ENCODE assay signal across 11 cellular contexts in genomic region chr14:94077111-94077821, GRCh38. TPM values are rescaled to one million over a fixed set of nuclear protein-coding genes. Genes with fewer than 3 reads are reported as not detected.
DNase-seq lines count a peak whose midpoint lies in the region; FAIRE-seq and TF ChIP-seq lines count a peak whose summit lies in the region.
"Had no signal": no experiment of that assay in that cellular context is flagged by ENCODE, and none has a peak within 500 bp of the region (broad histone marks: within the 10 kb centered on the region; RNA-seq: fewer than 3 reads in every experiment).

No MANE protein-coding gene starts in this region.

- TF ChIP-seq EP300 in stomach (IDR thresholded peaks at IDR 0.05), result no peak

- no peaks in the 10 kb centered on the region for H3K27me3 Mint-ChIP-seq in activated CD4-positive, alpha-beta T cell treated with anti-CD3 and anti-CD28 coated beads, Interleukin-2, amount 10 ng/mL, durations not matched to agents 7 days and 5 days
- no peaks in the 10 kb centered on the region for H3K27me3 Mint-ChIP-seq in activated T-helper 2 cell treated with anti-CD3 and anti-CD28 coated beads, Interferon-gamma antibody, Interleukin-2, Interleukin-4, amounts not matched to agents 10 μg/mL and 5 μg/mL and 100 μg/mL, durations not matched to agents 14 hours and 24 hours and 36 hours (ENCODE audit: low read depth)

- H3K4me3 Mint-ChIP-seq in activated CD4-positive, alpha-beta T cell treated with anti-CD3 and anti-CD28 coated beads, Interleukin-2, amount 10 ng/mL, durations not matched to agents 7 days and 5 days, result peak overlapping the region; percentile 13
- peak overlapping the region; percentile 51 for H3K4me3 Mint-ChIP-seq in activated T-helper 2 cell treated with anti-CD3 and anti-CD28 coated beads, Interferon-gamma antibody, Interleukin-2, Interleukin-4, amounts not matched to agents 10 μg/mL and 5 μg/mL and 100 μg/mL, durations not matched to agents 14 hours and 24 hours and 36 hours (ENCODE audit: low read depth)

- POLR2A ChIA-PET in activated CD4-positive, alpha-beta T cell treated with anti-CD3 and anti-CD28 coated beads, Interleukin-2, amount 10 ng/mL, durations not matched to agents 7 days and 5 days (lab: Charles Lee), result no interaction called here

- peaks cover 60% of the 10 kb centered on the region for H3K36me3 Mint-ChIP-seq in activated CD4-positive, alpha-beta T cell treated with anti-CD3 and anti-CD28 coated beads, Interleukin-2, amount 10 ng/mL, durations not matched to agents 7 days and 5 days (ENCODE audit: low read depth)
- H3K36me3 Mint-ChIP-seq in activated T-helper 2 cell treated with anti-CD3 and anti-CD28 coated beads, Interferon-gamma antibody, Interleukin-2, Interleukin-4, amounts not matched to agents 10 μg/mL and 5 μg/mL and 100 μg/mL, durations not matched to agents 14 hours and 24 hours and 36 hours (ENCODE audit: low read depth), result peaks cover 77% of the 10 kb centered on the region

- TF ChIP-seq CTCF in keratinocyte (optimal IDR thresholded peaks at IDR 0.05 in 1 of 3, IDR thresholded peaks at IDR 0.05 in 1 of 3, conservative IDR thresholded peaks at IDR 0.05 in 1 of 3; ENCODE audit: extremely low read depth in 1 of 3, insufficient read depth in 2 of 3, low read length in 3 of 3) (no peak), stomach (IDR thresholded peaks at IDR 0.05) (no peak)

- DNase-seq in activated CD4-positive, alpha-beta T cell treated with anti-CD3 and anti-CD28 coated beads, Interleukin-2, amount 10 ng/mL, durations not matched to agents 7 days and 5 days, result no peak
- no peak for DNase-seq in activated CD4-positive, alpha-beta T cell treated with anti-CD3 and anti-CD28 coated beads for 1 hour
- DNase-seq in activated T-helper 2 cell treated with anti-CD3 and anti-CD28 coated beads, Interferon-gamma antibody, Interleukin-2, Interleukin-4, amounts not matched to agents 10 μg/mL and 5 μg/mL and 100 μg/mL, durations not matched to agents 14 hours and 24 hours and 36 hours (ENCODE audit: low spot score), result no peak
- DNase-seq in keratinocyte (ENCODE audit: low read depth, low spot score) (no peak), stomach (no peak), SKM-1 treated with dmso at 0.1 percent for 144 hours (lab: John Stamatoyannopoulos, UW; ENCODE audit: unreplicated experiment) (no peak), HK-2 (ENCODE audit: unreplicated experiment) (no peak), HT-29 (ENCODE audit: low spot score) (no peak)
- DNase-seq: cortex of kidney, uterus had no signal

- TF ChIP-seq POLR2A in stomach (IDR thresholded peaks at IDR 0.05), result no peak

- intact Hi-C loops in activated T-helper 2 cell treated with anti-CD3 and anti-CD28 coated beads, Interferon-gamma antibody, Interleukin-2, Interleukin-4, amounts not matched to agents 10 μg/mL and 5 μg/mL and 100 μg/mL, durations not matched to agents 14 hours and 24 hours and 36 hours (cut with micrococcal nuclease), result no loop called here
- intact Hi-C loops in stomach (cut with DNase I; ENCODE audit: low total_unique reads), result no loop called here

- peaks cover 15% of the 10 kb centered on the region for H3K9me3 Mint-ChIP-seq in activated CD4-positive, alpha-beta T cell treated with anti-CD3 and anti-CD28 coated beads, Interleukin-2, amount 10 ng/mL, durations not matched to agents 7 days and 5 days
- peaks cover 27% of the 10 kb centered on the region for H3K9me3 Mint-ChIP-seq in activated T-helper 2 cell treated with anti-CD3 and anti-CD28 coated beads, Interferon-gamma antibody, Interleukin-2, Interleukin-4, amounts not matched to agents 10 μg/mL and 5 μg/mL and 100 μg/mL, durations not matched to agents 14 hours and 24 hours and 36 hours

- H4K20me1 ChIP-seq in keratinocyte (ENCODE audit: control insufficient read depth, extremely low read depth, insufficient read depth, low read length), result peaks cover 5% of the 10 kb centered on the region

- WGBS in stomach, 5 donors, result 45 to 62% (median 51%) methylated on average over 7 of the region's 7 CpGs

- no peak overlapping the region for H3K27ac ChIP-seq in keratinocyte (ENCODE audit: control insufficient read depth, insufficient read depth, low read length)
- no peak overlapping the region for H3K27ac ChIP-seq in stomach
- H3K27ac ChIP-seq: uterus had no signal

- H3K4me1 ChIP-seq in keratinocyte (ENCODE audit: control insufficient read depth, extremely low read depth, insufficient read depth, low read length), result peaks cover 30% of the 10 kb centered on the region
- H3K4me1 ChIP-seq in stomach, result peaks cover 38 to 56% (median 48%) of the 10 kb centered on the region in 4 donors

- no peaks in the 10 kb centered on the region for H3K27me3 ChIP-seq in keratinocyte (ENCODE audit: control insufficient read depth, extremely low read depth, insufficient read depth, low read length)
- no peaks in the 10 kb centered on the region for H3K27me3 ChIP-seq in stomach
- H3K27me3 ChIP-seq: uterus had no signal

- H2AFZ ChIP-seq in keratinocyte (ENCODE audit: control insufficient read depth, low read length), result no peak overlapping the region

- H3K4me2 ChIP-seq in keratinocyte (ENCODE audit: control insufficient read depth, extremely low read depth, insufficient read depth, low read depth, low read length), result peak overlapping the region; percentile 41

- dilution Hi-C loops in keratinocyte (cut with MboI; ENCODE audit: extremely low pct_ligation_motif_present, low sequenced_read_pairs), result no loop called here

- CTCF ChIA-PET in activated CD4-positive, alpha-beta T cell treated with anti-CD3 and anti-CD28 coated beads, Interleukin-2, amount 10 ng/mL, durations not matched to agents 7 days and 5 days (lab: Charles Lee), result interaction anchor here (3.2 kb wide), 1 partner anchor 41 kb away, joined by 11 read pairs; no protein-coding TSS in a partner anchor

- H3K4me1 Mint-ChIP-seq in activated CD4-positive, alpha-beta T cell treated with anti-CD3 and anti-CD28 coated beads, Interleukin-2, amount 10 ng/mL, durations not matched to agents 7 days and 5 days, result peaks cover 54% of the 10 kb centered on the region
- H3K4me1 Mint-ChIP-seq in activated T-helper 2 cell treated with anti-CD3 and anti-CD28 coated beads, Interferon-gamma antibody, Interleukin-2, Interleukin-4, amounts not matched to agents 10 μg/mL and 5 μg/mL and 100 μg/mL, durations not matched to agents 14 hours and 24 hours and 36 hours (ENCODE audit: low read depth), result peaks cover 44% of the 10 kb centered on the region

- FAIRE-seq in keratinocyte (lab: Jason Lieb, UNC), result no peak
- FAIRE-seq: islet of Langerhans had no signal

- H3K9me1 ChIP-seq in keratinocyte (ENCODE audit: control insufficient read depth, extremely low read depth, insufficient read depth, low read length), result no peaks in the 10 kb centered on the region

- H3K36me3 ChIP-seq in keratinocyte (ENCODE audit: control insufficient read depth in 2 of 2, extremely low read depth in 1 of 2, insufficient read depth in 2 of 2, low read length in 2 of 2), result peaks cover 8 to 16% of the 10 kb centered on the region in 2 experiments
- peaks cover 0 to 38% (median 30%) of the 10 kb centered on the region in 4 donors for H3K36me3 ChIP-seq in stomach
- H3K36me3 ChIP-seq: uterus had no signal

- H3K4me3 ChIP-seq in keratinocyte (ENCODE audit: control insufficient read depth in 2 of 3, extremely low read depth in 1 of 3, insufficient read depth in 2 of 3, low read depth in 1 of 3, low read length in 3 of 3) (peak overlapping the region in 1 of 3 experiments; percentile 15), stomach (peak overlapping the region; percentile 11 to 98 (median 92))

- H3K9ac ChIP-seq in keratinocyte (ENCODE audit: control insufficient read depth, extremely low read depth, insufficient read depth, low read length), result no peak overlapping the region

- no peak overlapping the region for H3K27ac Mint-ChIP-seq in activated CD4-positive, alpha-beta T cell treated with anti-CD3 and anti-CD28 coated beads, Interleukin-2, amount 10 ng/mL, durations not matched to agents 7 days and 5 days
- no peak overlapping the region for H3K27ac Mint-ChIP-seq in activated T-helper 2 cell treated with anti-CD3 and anti-CD28 coated beads, Interferon-gamma antibody, Interleukin-2, Interleukin-4, amounts not matched to agents 10 μg/mL and 5 μg/mL and 100 μg/mL, durations not matched to agents 14 hours and 24 hours and 36 hours

- H3K79me2 ChIP-seq in keratinocyte (ENCODE audit: control insufficient read depth, insufficient read depth, low read length), result peaks cover 88% of the 10 kb centered on the region

- H3K9me3 ChIP-seq in keratinocyte (ENCODE audit: control insufficient read depth, low read depth, low read length), result peaks cover 3% of the 10 kb centered on the region
- peaks cover 0 to 11% (median 5%) of the 10 kb centered on the region in 4 donors for H3K9me3 ChIP-seq in stomach

RNA-seq across cellular contexts. Expression of gene DDX24, which starts 3.7 kb away (rescaled TPM):
- total RNA-seq in activated CD4-positive, alpha-beta T cell treated with anti-CD3 and anti-CD28 coated beads, Interleukin-2, amount 10 ng/mL, durations not matched to agents 7 days and 5 days, result 100 to 1,000 TPM; 187 to 211 TPM
- total RNA-seq in activated T-helper 2 cell treated with anti-CD3 and anti-CD28 coated beads, Interferon-gamma antibody, Interleukin-2, Interleukin-4, amounts not matched to agents 10 μg/mL and 5 μg/mL and 100 μg/mL, durations not matched to agents 14 hours and 24 hours and 36 hours, result 276 and 277 TPM in 2 replicates
- 171 to 179 TPM (median 172 TPM) in 3 replicates for polyA plus RNA-seq in keratinocyte
- polyA plus RNA-seq in keratinocyte (2011; ENCODE audit: low read depth), result 251 TPM
- 124 and 159 TPM in 2 replicates for polyA plus RNA-seq in keratinocyte (2011; cell fraction: cytosol; rRNA removed)
- polyA plus RNA-seq in keratinocyte (2011; cell fraction: nucleus; rRNA removed), result 237 and 260 TPM in 2 replicates
- polyA plus RNA-seq in keratinocyte (2012; ENCODE audit: low replicate concordance), result 128 and 144 TPM in 2 replicates
- polyA minus RNA-seq in keratinocyte, result 63.3 to 137 TPM (median 126 TPM) in 3 replicates
- 56.6 TPM for polyA minus RNA-seq in keratinocyte (2011; cell fraction: cytosol; rRNA and poly(A)+ RNA removed)
- 69.4 and 106 TPM in 2 replicates for polyA minus RNA-seq in keratinocyte (2011; cell fraction: nucleus; rRNA and poly(A)+ RNA removed)
- 100 to 1,000 TPM in 2 of 5 donors, 10 to 100 TPM in 3; 39.1 to 236 (median 84.4) TPM for total RNA-seq in stomach
- polyA plus RNA-seq in stomach, result 10 to 100 TPM; 47.4 to 73.8 (median 61.2) TPM
- 66.9 and 67.7 TPM in 2 replicates for total RNA-seq in HT-29 (2014; rRNA removed; shearing (Covaris generic))

RNA-seq across cellular contexts. Expression of gene IFI27L1, which starts 3.8 kb away (rescaled TPM):
- 10 to 100 TPM; 31.6 to 42.1 TPM for total RNA-seq in activated CD4-positive, alpha-beta T cell treated with anti-CD3 and anti-CD28 coated beads, Interleukin-2, amount 10 ng/mL, durations not matched to agents 7 days and 5 days
- total RNA-seq in activated T-helper 2 cell treated with anti-CD3 and anti-CD28 coated beads, Interferon-gamma antibody, Interleukin-2, Interleukin-4, amounts not matched to agents 10 μg/mL and 5 μg/mL and 100 μg/mL, durations not matched to agents 14 hours and 24 hours and 36 hours, result 27.7 and 31.2 TPM in 2 replicates
- 17.4 to 25.0 TPM (median 18.9 TPM) in 3 replicates for polyA plus RNA-seq in keratinocyte
- 5.6 TPM for polyA plus RNA-seq in keratinocyte (2011; ENCODE audit: low read depth)
- polyA plus RNA-seq in keratinocyte (2011; cell fraction: cytosol; rRNA removed), result 10.0 and 19.6 TPM in 2 replicates
- 20.2 and 23.1 TPM in 2 replicates for polyA plus RNA-seq in keratinocyte (2011; cell fraction: nucleus; rRNA removed)
- polyA plus RNA-seq in keratinocyte (2012; ENCODE audit: low replicate concordance), result 10.5 and 19.4 TPM in 2 replicates
- 5.7 to 11.1 TPM (median 5.9 TPM) in 3 replicates for polyA minus RNA-seq in keratinocyte
- polyA minus RNA-seq in keratinocyte (2011; cell fraction: cytosol; rRNA and poly(A)+ RNA removed), result 13.8 TPM
- 2.9 and 3.9 TPM in 2 replicates for polyA minus RNA-seq in keratinocyte (2011; cell fraction: nucleus; rRNA and poly(A)+ RNA removed)
- total RNA-seq in stomach, result 10 to 100 TPM in 2 of 5 donors, 1 to 10 TPM in 2, not detected in 1; 1.6 to 17.1 (median 9.3) TPM
- polyA plus RNA-seq in stomach, result 10 to 100 TPM in 2 of 3 donors, 1 to 10 TPM in 1; 9.9 to 33.7 (median 23.5) TPM
- 9.6 and 12.7 TPM in 2 replicates for total RNA-seq in HT-29 (2014; rRNA removed; shearing (Covaris generic))

RNA-seq across cellular contexts. Expression of gene IFI27, which starts 33.3 kb away (rescaled TPM):
- 100 to 1,000 TPM; 158 to 193 TPM for total RNA-seq in activated CD4-positive, alpha-beta T cell treated with anti-CD3 and anti-CD28 coated beads, Interleukin-2, amount 10 ng/mL, durations not matched to agents 7 days and 5 days
- total RNA-seq in activated T-helper 2 cell treated with anti-CD3 and anti-CD28 coated beads, Interferon-gamma antibody, Interleukin-2, Interleukin-4, amounts not matched to agents 10 μg/mL and 5 μg/mL and 100 μg/mL, durations not matched to agents 14 hours and 24 hours and 36 hours, result 2.1 and 5.2 TPM in 2 replicates
- polyA plus RNA-seq in keratinocyte (1,132 to 3,594 TPM (median 2,783 TPM) in 3 replicates), stomach (1,000 to 10,000 TPM in 1 of 3 donors, 100 to 1,000 TPM in 2; 292 to 1,115 (median 874) TPM)
- 20.3 TPM for polyA plus RNA-seq in keratinocyte (2011; ENCODE audit: low read depth)
- polyA plus RNA-seq in keratinocyte (2011; cell fraction: cytosol; rRNA removed), result 1,962 and 3,733 TPM in 2 replicates
- 1,216 and 1,507 TPM in 2 replicates for polyA plus RNA-seq in keratinocyte (2011; cell fraction: nucleus; rRNA removed)
- polyA plus RNA-seq in keratinocyte (2012; ENCODE audit: low replicate concordance), result 221 and 1,754 TPM in 2 replicates
- 758 to 2,926 TPM (median 795 TPM) in 3 replicates for polyA minus RNA-seq in keratinocyte
- polyA minus RNA-seq in keratinocyte (2011; cell fraction: cytosol; rRNA and poly(A)+ RNA removed), result 1,322 TPM
- polyA minus RNA-seq in keratinocyte (2011; cell fraction: nucleus; rRNA and poly(A)+ RNA removed), result 228 and 282 TPM in 2 replicates
- total RNA-seq in stomach, result 100 to 1,000 TPM in 3 of 5 donors, 10 to 100 TPM in 2; 12.9 to 276 (median 118) TPM
- total RNA-seq in HT-29 (2014; rRNA removed; shearing (Covaris generic)), result 481 and 816 TPM in 2 replicates

RNA-seq across cellular contexts. Expression of gene OTUB2, which starts 51.1 kb away (rescaled TPM):
- total RNA-seq in activated CD4-positive, alpha-beta T cell treated with anti-CD3 and anti-CD28 coated beads, Interleukin-2, amount 10 ng/mL, durations not matched to agents 7 days and 5 days, result 1 to 10 TPM; 2.3 to 2.4 TPM
- 2.1 and 2.3 TPM in 2 replicates for total RNA-seq in activated T-helper 2 cell treated with anti-CD3 and anti-CD28 coated beads, Interferon-gamma antibody, Interleukin-2, Interleukin-4, amounts not matched to agents 10 μg/mL and 5 μg/mL and 100 μg/mL, durations not matched to agents 14 hours and 24 hours and 36 hours
- 2.6 to 4.8 TPM (median 3.5 TPM) in 3 replicates for polyA plus RNA-seq in keratinocyte
- 3.0 TPM for polyA plus RNA-seq in keratinocyte (2011; ENCODE audit: low read depth)
- 3.5 and 3.6 TPM in 2 replicates for polyA plus RNA-seq in keratinocyte (2011; cell fraction: cytosol; rRNA removed)
- 4.5 and 5.3 TPM in 2 replicates for polyA plus RNA-seq in keratinocyte (2011; cell fraction: nucleus; rRNA removed)
- 4.5 and 4.7 TPM in 2 replicates for polyA plus RNA-seq in keratinocyte (2012; ENCODE audit: low replicate concordance)
- polyA minus RNA-seq in keratinocyte, result 8.5 to 14.3 TPM (median 10.1 TPM) in 3 replicates
- 8.8 TPM for polyA minus RNA-seq in keratinocyte (2011; cell fraction: cytosol; rRNA and poly(A)+ RNA removed)
- 5.2 and 8.1 TPM in 2 replicates for polyA minus RNA-seq in keratinocyte (2011; cell fraction: nucleus; rRNA and poly(A)+ RNA removed)
- total RNA-seq in stomach, result 1 to 10 TPM in 1 of 5 donors, under 1 TPM in 2, not detected in 2; 0.45 to 4.1 (median 0.92) TPM
- under 1 TPM; 0.46 to 0.75 (median 0.50) TPM for polyA plus RNA-seq in stomach
- 2.3 and 2.4 TPM in 2 replicates for total RNA-seq in HT-29 (2014; rRNA removed; shearing (Covaris generic))

RNA-seq across cellular contexts. Expression of gene IFI27L2, which starts 52.1 kb away (rescaled TPM):
- 10 to 100 TPM; 76.0 to 91.3 TPM for total RNA-seq in activated CD4-positive, alpha-beta T cell treated with anti-CD3 and anti-CD28 coated beads, Interleukin-2, amount 10 ng/mL, durations not matched to agents 7 days and 5 days
- 47.4 and 48.8 TPM in 2 replicates for total RNA-seq in activated T-helper 2 cell treated with anti-CD3 and anti-CD28 coated beads, Interferon-gamma antibody, Interleukin-2, Interleukin-4, amounts not matched to agents 10 μg/mL and 5 μg/mL and 100 μg/mL, durations not matched to agents 14 hours and 24 hours and 36 hours
- polyA plus RNA-seq in keratinocyte (67.5 to 179 TPM (median 82.2 TPM) in 3 replicates), stomach (100 to 1,000 TPM in 2 of 3 donors, 10 to 100 TPM in 1; 87.8 to 133 (median 103) TPM)
- 13.2 TPM for polyA plus RNA-seq in keratinocyte (2011; ENCODE audit: low read depth)
- 69.1 and 147 TPM in 2 replicates for polyA plus RNA-seq in keratinocyte (2011; cell fraction: cytosol; rRNA removed)
- 49.5 and 57.5 TPM in 2 replicates for polyA plus RNA-seq in keratinocyte (2011; cell fraction: nucleus; rRNA removed)
- 92.1 and 193 TPM in 2 replicates for polyA plus RNA-seq in keratinocyte (2012; ENCODE audit: low replicate concordance)
- polyA minus RNA-seq in keratinocyte, result 32.7 to 59.4 TPM (median 35.4 TPM) in 3 replicates
- polyA minus RNA-seq in keratinocyte (2011; cell fraction: cytosol; rRNA and poly(A)+ RNA removed), result 191 TPM
- polyA minus RNA-seq in keratinocyte (2011; cell fraction: nucleus; rRNA and poly(A)+ RNA removed), result 9.8 and 11.2 TPM in 2 replicates
- total RNA-seq in stomach, result 10 to 100 TPM in 3 of 5 donors, 1 to 10 TPM in 2; 4.9 to 61.7 (median 24.8) TPM
- total RNA-seq in HT-29 (2014; rRNA removed; shearing (Covaris generic)), result 52.3 and 56.9 TPM in 2 replicates
